Comparison of ENCODE assay signal across 12 cellular contexts in the genomic region with DNA sequence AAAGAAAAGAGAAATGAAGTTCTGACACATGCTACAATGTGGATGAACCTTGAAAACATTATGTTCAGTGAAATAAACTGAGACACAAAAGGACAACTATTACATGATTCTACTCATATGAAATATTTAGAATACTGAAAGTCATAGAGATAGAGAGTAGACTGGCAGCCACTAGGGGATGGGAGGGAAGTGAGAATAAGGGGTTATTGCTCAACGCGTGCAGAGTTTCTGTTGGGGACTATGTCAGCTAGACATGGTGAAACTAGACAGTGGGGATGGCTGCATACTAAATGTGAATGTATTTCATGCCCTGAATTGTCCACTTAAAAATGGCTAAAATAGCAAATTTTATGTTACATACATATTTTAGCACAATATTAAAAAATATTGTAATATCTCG.
DNase-seq lines count a peak whose midpoint lies in the region; ATAC-seq and TF ChIP-seq lines count a peak whose summit lies in the region.
"Had no signal": no experiment of that assay in that cellular context is flagged by ENCODE, and none has a peak within 500 bp of the region (broad histone marks: within the 10 kb centered on the region; RNA-seq: fewer than 3 reads in every experiment).

No MANE protein-coding gene starts in this region.

- intact Hi-C loops in left lung (cut with DNase I) = no loop called here

- H3K4me3 ChIP-seq in left lung = no peak overlapping the region
- H3K4me3 ChIP-seq: lung, SK-N-MC had no signal

- peak in 1 of 2 donors; percentile 19 for TF ChIP-seq CTCF in left lung (IDR thresholded peaks at IDR 0.05)

- peaks cover 0 to 11% of the 10 kb centered on the region in 2 donors for H3K9me3 ChIP-seq in left lung
- no peaks in the 10 kb centered on the region for H3K9me3 ChIP-seq in T-helper 17 cell (ENCODE audit: control insufficient read depth, low read length, poor library complexity, severe bottlenecking)

- H3K36me3 ChIP-seq in left lung = no peaks in the 10 kb centered on the region

- DNase-seq in left lung (no peak), D341Med (ENCODE audit: low spot score) (no peak), T-helper 17 cell (no peak)
- no peak for DNase-seq in activated T-cell treated with anti-CD3 and anti-CD28 coated beads, Interleukin-2, amount 50 U/mL, for 4 hours
- no peak for DNase-seq in stimulated activated CD4-positive, alpha-beta T cell treated with anti-CD3 and anti-CD28 coated beads, Interleukin-12 subunit alpha, Interleukin-12 subunit beta, amount 100 ng/mL, for 4 hours
- DNase-seq: HFFc6, NCI-H187 treated with DMSO at 0.1 percent for 48 hours had no signal

- H3K27me3 ChIP-seq in left lung = no peaks in the 10 kb centered on the region

- H3K27ac ChIP-seq in left lung = no peak overlapping the region
- H3K27ac ChIP-seq: SK-N-MC had no signal

- H3K27ac Mint-ChIP-seq in T-helper 17 cell = no peak overlapping the region
- H3K27ac Mint-ChIP-seq: HFFc6 had no signal

- H3K4me3 Mint-ChIP-seq in activated T-cell treated with anti-CD3 and anti-CD28 coated beads, Interleukin-2, amount 50 U/mL, for 4 hours = no peak overlapping the region
- H3K4me3 Mint-ChIP-seq in T-helper 17 cell = no peak overlapping the region
- H3K4me3 Mint-ChIP-seq: HFFc6 had no signal

- H3K27me3 Mint-ChIP-seq in activated T-cell treated with anti-CD3 and anti-CD28 coated beads, Interleukin-2, amount 50 U/mL, for 4 hours (ENCODE audit: low read depth) = no peaks in the 10 kb centered on the region
- peaks cover 4% of the 10 kb centered on the region for H3K27me3 Mint-ChIP-seq in T-helper 17 cell

- no peaks in the 10 kb centered on the region for H3K4me1 Mint-ChIP-seq in activated T-cell treated with anti-CD3 and anti-CD28 coated beads, Interleukin-2, amount 50 U/mL, for 4 hours (ENCODE audit: low read depth)
- H3K4me1 Mint-ChIP-seq in T-helper 17 cell = no peaks in the 10 kb centered on the region

- peaks cover 7% of the 10 kb centered on the region for H3K9me3 Mint-ChIP-seq in activated T-cell treated with anti-CD3 and anti-CD28 coated beads, Interleukin-2, amount 50 U/mL, for 4 hours

- peaks cover 0 to 9% of the 10 kb centered on the region in 2 donors for H3K4me1 ChIP-seq in left lung

- no peaks in the 10 kb centered on the region for H3K36me3 Mint-ChIP-seq in activated T-cell treated with anti-CD3 and anti-CD28 coated beads, Interleukin-2, amount 50 U/mL, for 4 hours (ENCODE audit: insufficient read depth)
- no peaks in the 10 kb centered on the region for H3K36me3 Mint-ChIP-seq in T-helper 17 cell (ENCODE audit: low read depth)

- ATAC-seq in GM18519 (IDR thresholded peaks at IDR 0.05; ENCODE audit: low FRiP score, unreplicated experiment) (peak; percentile 91), GM21717 (IDR thresholded peaks at IDR 0.05; ENCODE audit: unreplicated experiment) (peak; percentile 96), HG03442 (IDR thresholded peaks at IDR 0.05; ENCODE audit: unreplicated experiment) (peak; percentile 93), left lung (peak; percentile 46), T-helper 17 cell (no peak)
- ATAC-seq in activated T-cell treated with anti-CD3 and anti-CD28 coated beads, Interleukin-2, amount 50 U/mL, for 4 hours = no peak

Comparison
In these comparisons a context has a peak if more than half of its experiments do, and no peak if none do; other contexts are left out.
1. ATAC-seq: peak in GM18519 (single experiment), GM21717 (single experiment), HG03442 (single experiment) and left lung (single experiment); none in activated T-cell treated with anti-CD3 and anti-CD28 coated beads, Interleukin-2, amount 50 U/mL, for 4 hours (0 of 2) and T-helper 17 cell (single experiment).